8 cellular contexts compared by ENCODE assay signal in genomic region chr10:22988581-22989360, GRCh38.
DNase-seq lines count a peak whose midpoint lies in the region; ATAC-seq, FAIRE-seq and TF ChIP-seq lines count a peak whose summit lies in the region.

No MANE protein-coding gene starts in this region.

- in situ Hi-C loops in GM13976 (cut with MboI; ENCODE audit: low sequenced_read_pairs, unreplicated experiment), result loop anchor here (10.0 kb wide), 1 partner anchor 404 kb away; no protein-coding TSS in a partner anchor

- H3F3A ChIP-seq in PC-3 (ENCODE audit: low read length, unreplicated experiment) (no peaks in the 10 kb centered on the region), neural cell (ENCODE audit: insufficient read depth, low read length, poor library complexity, severe bottlenecking) (no peaks in the 10 kb centered on the region)

- no peak for FAIRE-seq in HTR-8/SVneo (lab: Jason Lieb, UNC)

- H3K27ac ChIP-seq in PC-3 (ENCODE audit: low read length), result no peak overlapping the region
- no peak overlapping the region for H3K27ac ChIP-seq in esophagus squamous epithelium
- no peak overlapping the region for H3K27ac ChIP-seq in neural cell (ENCODE audit: low read length)

- CTCF ChIA-PET in PC-3 (lab: Charles Lee), result interaction anchor here (0.6 to 0.7 kb wide), 2 partner anchors 995 to 1737 kb away, joined by 4 to 8 read pairs; no protein-coding TSS in a partner anchor

- DNase-seq in GM13976 (ENCODE audit: low spot score), result peak; percentile 62
- DNase-seq in HTR-8/SVneo (ENCODE audit: insufficient read length, low spot score), result peak; percentile 22
- DNase-seq in PC-3, result peak; percentile 73
- peak; percentile 18 for DNase-seq in activated T-cell treated with anti-CD3 and anti-CD28 coated beads for 48 hours (ENCODE audit: low read depth)
- no peak for DNase-seq in esophagus squamous epithelium (lab: John Stamatoyannopoulos, UW)
- DNase-seq in stimulated activated naive CD8-positive, alpha-beta T cell treated with anti-CD3 and anti-CD28 coated beads, Interleukin-15, amount 100 ng/mL, for 72 hours, result peak; percentile 55 to 61
- no peak for DNase-seq in ecto neural progenitor cell (ENCODE audit: low spot score)

- no peak for TF ChIP-seq POLR2A in esophagus squamous epithelium (IDR thresholded peaks at IDR 0.05)

- H3K27me3 ChIP-seq in PC-3 (ENCODE audit: low read length) (no peaks in the 10 kb centered on the region), esophagus squamous epithelium (no peaks in the 10 kb centered on the region), neural cell (ENCODE audit: insufficient read depth, low read depth, low read length) (no peaks in the 10 kb centered on the region)

- intact Hi-C loops in PC-3 (cut with micrococcal nuclease), result loop anchor here (1.0 to 10.0 kb wide), 7 partner anchors 80 to 996 kb away; partner anchors contain the start of gene PIP4K2A
- intact Hi-C loops in esophagus squamous epithelium (cut with DNase I), result no loop called here

- peaks cover 3% of the 10 kb centered on the region for H3K27me3 Mint-ChIP-seq in stimulated activated naive CD8-positive, alpha-beta T cell treated with anti-CD3 and anti-CD28 coated beads, Interleukin-15, amount 100 ng/mL, for 72 hours

- peak; percentile 94 for TF ChIP-seq RAD21 in neural cell (conservative IDR thresholded peaks at IDR 0.05)

- H3K4me3 Mint-ChIP-seq in stimulated activated naive CD8-positive, alpha-beta T cell treated with anti-CD3 and anti-CD28 coated beads, Interleukin-15, amount 100 ng/mL, for 72 hours, result peak overlapping the region in 1 of 2 donors; percentile 12

- peak; percentile 55 for ATAC-seq in PC-3
- ATAC-seq in stimulated activated naive CD8-positive, alpha-beta T cell treated with anti-CD3 and anti-CD28 coated beads, Interleukin-15, amount 100 ng/mL, for 72 hours, result peak; percentile 64

- no peak overlapping the region for H3K27ac Mint-ChIP-seq in stimulated activated naive CD8-positive, alpha-beta T cell treated with anti-CD3 and anti-CD28 coated beads, Interleukin-15, amount 100 ng/mL, for 72 hours

- H3K4me1 ChIP-seq in PC-3 (ENCODE audit: insufficient read depth, low read length) (no peaks in the 10 kb centered on the region), esophagus squamous epithelium (peaks cover 0 to 5% (median 0%) of the 10 kb centered on the region in 3 donors)

- no peaks in the 10 kb centered on the region for H3K9me3 Mint-ChIP-seq in stimulated activated naive CD8-positive, alpha-beta T cell treated with anti-CD3 and anti-CD28 coated beads, Interleukin-15, amount 100 ng/mL, for 72 hours

- POLR2A ChIA-PET in PC-3 (lab: Charles Lee; ENCODE audit: unreplicated experiment), result no interaction called here

- H3K9me2 ChIP-seq in PC-3 (replicated peaks; ENCODE audit: low read length), result no peaks in the 10 kb centered on the region
- H3K9me2 ChIP-seq in neural cell (ENCODE audit: insufficient read depth, low read length), result no peaks in the 10 kb centered on the region

- peak overlapping the region; percentile 33; the same call in 1 of the 2 replicates for H3K4me3 ChIP-seq in PC-3 (ENCODE audit: low read length)
- H3K4me3 ChIP-seq in esophagus squamous epithelium, result no peak overlapping the region
- H3K4me3 ChIP-seq in neural cell (ENCODE audit: low read length), result peak overlapping the region; percentile 25

- peak overlapping the region; percentile 41; the same call in 1 of the 2 replicates for H2AFZ ChIP-seq in PC-3 (ENCODE audit: low read length)
- no peak overlapping the region for H2AFZ ChIP-seq in neural cell (ENCODE audit: low read depth, low read length)

- TF ChIP-seq CTCF in GM13976 (IDR thresholded peaks at IDR 0.05; ENCODE audit: borderline replicate concordance, control extremely low read depth, extremely low read depth, insufficient read depth, missing control alignments) (peak; percentile 80), PC-3 (conservative IDR thresholded peaks at IDR 0.05; ENCODE audit: low read depth, low read length) (peak; percentile 90), esophagus squamous epithelium (IDR thresholded peaks at IDR 0.05) (peak; percentile 89 to 95 (median 93)), neural cell (IDR thresholded peaks at IDR 0.05; ENCODE audit: poor library complexity, severe bottlenecking) (peak; percentile 96)

- no peak for TF ChIP-seq EP300 in neural cell (conservative IDR thresholded peaks at IDR 0.05; ENCODE audit: poor library complexity, severe bottlenecking)

- H3K9ac ChIP-seq in PC-3 (ENCODE audit: low read length), result no peak overlapping the region
- H3K9ac ChIP-seq in neural cell (ENCODE audit: low read length), result no peak overlapping the region

- H4K20me1 ChIP-seq in PC-3 (ENCODE audit: low read length), result no peaks in the 10 kb centered on the region
- H4K20me1 ChIP-seq in neural cell (ENCODE audit: insufficient read depth), result no peaks in the 10 kb centered on the region

- WGBS in esophagus squamous epithelium, 2 donors, result 3% methylated on average over 12 of the region's 12 CpGs

- no peaks in the 10 kb centered on the region for H3K79me2 ChIP-seq in PC-3 (ENCODE audit: low read length)
- no peaks in the 10 kb centered on the region for H3K79me2 ChIP-seq in neural cell (replicated peaks; ENCODE audit: insufficient read depth, low read length)

- H3K4me2 ChIP-seq in PC-3 (ENCODE audit: low read length) (peak overlapping the region; percentile 70), neural cell (ENCODE audit: low read length) (no peak overlapping the region)

- no TSS peak for BruUV-seq in PC-3 (replicated peaks; lab: Mats Ljungman, UMichigan)

- H3K9me3 ChIP-seq in PC-3 (ENCODE audit: low read length) (no peaks in the 10 kb centered on the region), esophagus squamous epithelium (no peaks in the 10 kb centered on the region), neural cell (ENCODE audit: low read length) (no peaks in the 10 kb centered on the region)

- peaks cover 14% of the 10 kb centered on the region for H3K4me1 Mint-ChIP-seq in stimulated activated naive CD8-positive, alpha-beta T cell treated with anti-CD3 and anti-CD28 coated beads, Interleukin-15, amount 100 ng/mL, for 72 hours

- H3K36me3 ChIP-seq in PC-3 (ENCODE audit: low read depth, low read length), result no peaks in the 10 kb centered on the region
- no peaks in the 10 kb centered on the region for H3K36me3 ChIP-seq in esophagus squamous epithelium
- H3K36me3 ChIP-seq in neural cell (ENCODE audit: insufficient read depth, low read length), result no peaks in the 10 kb centered on the region

TF ChIP-seq in neural cell, 6 proteins besides CTCF, POLR2A, EP300 and RAD21:
- TF ChIP-seq TAF1 (IDR thresholded peaks at IDR 0.05; ENCODE audit: low read depth) (no peak), SMC3 (conservative IDR thresholded peaks at IDR 0.05; ENCODE audit: poor library complexity) (peak; percentile 87), EZH2 (IDR thresholded peaks at IDR 0.05; ENCODE audit: borderline replicate concordance, insufficient read depth, low read length, poor library complexity, severe bottlenecking) (no peak), MXI1 (conservative IDR thresholded peaks at IDR 0.05; ENCODE audit: poor library complexity, severe bottlenecking) (no peak)

Comparison
In these comparisons a context has a peak if more than half of its experiments do, and no peak if none do; other contexts are left out.
1. DNase-seq: peak in GM13976 (single experiment), HTR-8/SVneo (single experiment), PC-3 (single experiment), activated T-cell treated with anti-CD3 and anti-CD28 coated beads for 48 hours (single experiment) and stimulated activated naive CD8-positive, alpha-beta T cell treated with anti-CD3 and anti-CD28 coated beads, Interleukin-15, amount 100 ng/mL, for 72 hours (2 of 2); none in esophagus squamous epithelium (single experiment) and ecto neural progenitor cell (single experiment).
2. H3K4me3 ChIP-seq: peak in PC-3 (single experiment) and neural cell (single experiment); none in esophagus squamous epithelium (0 of 4).
3. Peak in every context shown above with its lines, with median percentiles within 50 percentile points of each other: CTCF ChIP-seq.